22 cellular contexts compared by ENCODE assay signal in the genomic region with DNA sequence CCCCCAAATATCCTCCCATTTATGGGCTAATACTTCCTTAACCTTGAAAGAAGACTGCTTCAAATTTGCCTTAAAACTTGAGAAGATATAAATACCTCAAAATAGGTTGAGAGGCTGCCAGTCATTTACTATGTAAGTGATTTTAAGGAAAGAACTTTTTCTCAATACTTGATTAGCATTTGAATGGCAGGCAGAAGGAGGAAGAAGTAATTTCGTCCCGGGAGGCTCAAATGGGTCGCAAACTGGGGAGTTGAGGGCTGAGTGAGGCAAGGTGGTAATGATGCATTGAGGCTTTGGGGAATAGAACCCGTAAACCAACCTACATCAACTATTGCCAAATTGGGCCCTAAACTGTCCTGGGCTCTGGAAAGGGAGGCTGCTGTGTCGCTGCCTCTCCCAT.
"Had no signal": no experiment of that assay in that cellular context is flagged by ENCODE, and none has a peak within 500 bp of the region (broad histone marks: within the 10 kb centered on the region; RNA-seq: fewer than 3 reads in every experiment).

No MANE protein-coding gene starts in this region.

- H3K4me3 Mint-ChIP-seq: nephron progenitor cell; stimulated activated naive CD8-positive, alpha-beta T cell treated with anti-CD3 and anti-CD28 coated beads, Interleukin-15, Interleukin-2, amounts not matched to agents 100 ng/mL and 50 ng/mL, for 24 hours; T-cell; T-helper 2 cell treated with Interferon-gamma antibody and Interleukin-4, amounts not matched to agents 5 μg/mL and 100 μg/mL, for 36 hours had no signal

- H3K4me1 ChIP-seq: gastrocnemius medialis, upper lobe of right lung had no signal

- H3K27me3 Mint-ChIP-seq: stimulated activated naive CD8-positive, alpha-beta T cell treated with anti-CD3 and anti-CD28 coated beads, Interleukin-15, Interleukin-2, amounts not matched to agents 100 ng/mL and 50 ng/mL, for 24 hours; T-cell had no signal

- H3K27ac ChIP-seq: coronary artery, esophagus squamous epithelium, gastrocnemius medialis, thyroid gland, upper lobe of right lung had no signal

- H3K27ac Mint-ChIP-seq: nephron progenitor cell; stimulated activated naive CD8-positive, alpha-beta T cell treated with anti-CD3 and anti-CD28 coated beads, Interleukin-15, Interleukin-2, amounts not matched to agents 100 ng/mL and 50 ng/mL, for 24 hours; T-helper 2 cell treated with Interferon-gamma antibody and Interleukin-4, amounts not matched to agents 5 μg/mL and 100 μg/mL, for 36 hours had no signal

- H3K9me3 Mint-ChIP-seq: T-cell; T-helper 2 cell treated with Interferon-gamma antibody and Interleukin-4, amounts not matched to agents 5 μg/mL and 100 μg/mL, for 36 hours had no signal

- ATAC-seq: gastrocnemius medialis, left cardiac atrium, T-cell, upper lobe of right lung had no signal

- H3K36me3 ChIP-seq: esophagus squamous epithelium, gastrocnemius medialis, thyroid gland, upper lobe of right lung had no signal

- H3K27me3 ChIP-seq: esophagus squamous epithelium, gastrocnemius medialis, thyroid gland, upper lobe of right lung had no signal

- DNase-seq: activated CD4-positive, alpha-beta T cell treated with anti-CD3 and anti-CD28 coated beads for 4 hours; activated CD4-positive, alpha-beta T cell treated with anti-CD3 and anti-CD28 coated beads, Interleukin-2, amount 50 U/mL, for 48 hours; activated CD8-positive, alpha-beta memory T cell treated with anti-CD3 and anti-CD28 coated beads, Interleukin-2, amount 50 U/mL, for 48 hours; activated naive CD4-positive, alpha-beta T cell treated with Interleukin-2 at 50 U/mL for 16 hours; activated T-cell treated with anti-CD3 and anti-CD28 coated beads, Interleukin-2, amount 50 U/mL, for 48 hours; amygdala; cerebellar nuclear complex; esophagus squamous epithelium; gastrocnemius medialis; hypothalamus; islet precursor cell; left cardiac atrium; nephron progenitor cell; nucleus accumbens; stimulated activated CD4-positive, alpha-beta T cell treated with anti-CD3 and anti-CD28 coated beads, Interleukin-2, amount 100 ng/mL, for 48 hours; substantia nigra; T-cell; thyroid gland; upper lobe of right lung had no signal

- H3K4me3 ChIP-seq: coronary artery, esophagus squamous epithelium, gastrocnemius medialis, thyroid gland, upper lobe of right lung had no signal
